Comparison of ENCODE assay signal across 8 cellular contexts in genomic region chr18:78501251-78501650, GRCh38.
"Had no signal": no experiment of that assay in that cellular context is flagged by ENCODE, and none has a peak within 500 bp of the region (broad histone marks: within the 10 kb centered on the region; RNA-seq: fewer than 3 reads in every experiment).

No MANE protein-coding gene starts in this region.

- H3K27ac ChIP-seq: HL-60 had no signal

- H3K4me1 ChIP-seq: HAP-1 had no signal

- H3K9me3 ChIP-seq: HAP-1 had no signal

- ATAC-seq: GM23338, HCT116, HepG2 had no signal

- DNase-seq: H7, HFFc6, KBM-7 had no signal

- H3K36me3 ChIP-seq: HAP-1 had no signal

- H2AFZ ChIP-seq: GM23338 had no signal

- H3K4me2 ChIP-seq: GM23338 had no signal

- H3K4me3 ChIP-seq: GM23338, HAP-1 had no signal
